In the genomic region with DNA sequence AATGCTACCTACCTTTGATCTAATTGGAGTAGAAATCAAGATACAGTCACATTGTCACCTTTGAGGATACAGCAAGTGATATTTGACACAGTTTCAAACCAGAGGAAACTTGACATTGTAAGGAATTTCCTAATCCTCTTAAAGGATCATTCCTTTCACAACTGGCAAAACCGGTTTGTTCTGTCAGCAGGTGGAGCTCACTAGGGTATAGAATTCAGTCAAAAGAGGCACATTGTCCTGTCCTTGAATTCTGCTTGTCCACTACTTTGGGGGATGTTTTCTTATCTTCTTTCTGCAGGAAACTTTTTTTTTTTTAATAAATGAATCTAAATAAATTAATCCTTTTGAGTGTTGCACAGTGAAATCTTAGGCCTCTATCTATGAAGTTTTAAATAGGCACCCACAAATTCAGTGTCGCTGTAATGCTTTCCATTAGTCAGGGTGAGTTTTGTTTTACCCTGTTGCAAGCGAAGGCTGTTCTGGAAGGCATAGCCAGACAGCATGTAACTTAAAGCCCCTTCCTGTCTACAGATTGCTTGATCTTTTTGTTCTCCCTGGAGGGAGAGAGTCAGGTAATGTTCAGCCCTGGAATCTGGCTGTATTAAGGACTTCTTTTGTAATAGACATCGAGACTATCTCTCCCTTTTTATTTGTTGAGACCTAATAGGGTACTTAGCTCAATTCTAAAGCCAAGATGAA, we compare ENCODE assay signal across 13 cellular contexts.
DNase-seq lines count a peak whose midpoint lies in the region; TF ChIP-seq lines count a peak whose summit lies in the region.
"Had no signal": no experiment of that assay in that cellular context is flagged by ENCODE, and none has a peak within 500 bp of the region (broad histone marks: within the 10 kb centered on the region; RNA-seq: fewer than 3 reads in every experiment).

No MANE protein-coding gene starts in this region.

- in situ Hi-C loops in transverse colon (cut with MboI; ENCODE audit: low pct_ligation_motif_present in 1 of 4, low pct_unique_long_range_greater_than_20kb in 1 of 4, low sequenced_read_pairs in 3 of 4), result no loop called here

- TF ChIP-seq CTCF in transverse colon (IDR thresholded peaks at IDR 0.05), result no peak

- H3K27ac ChIP-seq in HUES48 (ENCODE audit: low read depth, low read length) (peak overlapping the region; percentile 87), transverse colon (no peak overlapping the region)

- no peak for TF ChIP-seq POLR2A in transverse colon (IDR thresholded peaks at IDR 0.05)

- H3K27me3 ChIP-seq in HUES48 (ENCODE audit: control insufficient read depth, insufficient read depth, low read length), result no peaks in the 10 kb centered on the region
- H3K27me3 ChIP-seq in transverse colon, result no peaks in the 10 kb centered on the region

- 0 out of 2 replicates have a peak, but pooled peaks cover 10% of the 10 kb centered on the region for H3K9me3 ChIP-seq in HUES48 (ENCODE audit: control insufficient read depth, insufficient read depth, low read length)
- H3K9me3 ChIP-seq in transverse colon, result peaks cover 0 to 8% of the 10 kb centered on the region in 2 donors

- intact Hi-C loops in transverse colon (cut with DNase I; ENCODE audit: low total_unique reads), result no loop called here

- H3K4me3 ChIP-seq in HUES48 (ENCODE audit: low read depth, low read length) (peak overlapping the region; percentile 28), transverse colon (no peak overlapping the region)

- H3K9ac ChIP-seq in HUES48 (ENCODE audit: low read depth, low read length), result no peak overlapping the region

- H3K36me3 ChIP-seq in HUES48 (ENCODE audit: control insufficient read depth, insufficient read depth, low read length) (0 out of 2 replicates have a peak, but pooled peaks cover 9% of the 10 kb centered on the region), transverse colon (peaks cover 0 to 8% (median 0%) of the 10 kb centered on the region in 4 donors)

- DNase-seq in NCI-H774 (lab: John Stamatoyannopoulos, UW), result peak; percentile 29
- peak; percentile 60 for DNase-seq in iPS-NIHi11 (ENCODE audit: low spot score)
- DNase-seq in transverse colon, result peak; percentile 35
- DNase-seq in CD1c-positive myeloid dendritic cell (ENCODE audit: extremely low spot score), result no peak
- no peak for DNase-seq in nucleus accumbens (lab: John Stamatoyannopoulos, UW)
- DNase-seq in inferior parietal cortex (ENCODE audit: extremely low spot score), result no peak
- DNase-seq: activated CD8-positive, alpha-beta memory T cell treated with anti-CD3 and anti-CD28 coated beads, Interleukin-2, amount 50 U/mL, for 48 hours; amygdala; DMS 273 treated with DMSO at 0.1 percent for 48 hours; hippocampal formation; KG1; stimulated activated CD4-positive, alpha-beta T cell treated with anti-CD3 and anti-CD28 coated beads, Interleukin-2, amount 100 ng/mL, for 24 hours had no signal

- WGBS in transverse colon (ENCODE audit: low coverage in 1 of 2), 2 donors, result 30 to 79% methylated on average over 1 to 4 of the region's 4 CpGs

- no peak for TF ChIP-seq EP300 in transverse colon (IDR thresholded peaks at IDR 0.05; ENCODE audit: low read depth)

- H3K4me1 ChIP-seq in HUES48 (ENCODE audit: control insufficient read depth, insufficient read depth, low read length), result peaks cover 40% of the 10 kb centered on the region
- peaks cover 0 to 12% (median 2%) of the 10 kb centered on the region in 4 donors for H3K4me1 ChIP-seq in transverse colon

Comparison
In these comparisons a context has a peak if more than half of its experiments do, and no peak if none do; other contexts are left out.
1. DNase-seq: peak in NCI-H774 (single experiment), iPS-NIHi11 (single experiment) and transverse colon (single experiment); none in CD1c-positive myeloid dendritic cell (single experiment), nucleus accumbens (0 of 56) and inferior parietal cortex (single experiment).